In genomic region chr17:69093279-69093789, GRCh38 we compare ENCODE assay signal across 14 cellular contexts. TPM values are rescaled to one million over a fixed set of nuclear protein-coding genes. Genes with fewer than 3 reads are reported as not detected.
DNase-seq lines count a peak whose midpoint lies in the region; ATAC-seq, FAIRE-seq and TF ChIP-seq lines count a peak whose summit lies in the region.
"Had no signal": no experiment of that assay in that cellular context is flagged by ENCODE, and none has a peak within 500 bp of the region (broad histone marks: within the 10 kb centered on the region; RNA-seq: fewer than 3 reads in every experiment).

No MANE protein-coding gene starts in this region.

- no peak overlapping the region for H3K9ac ChIP-seq in smooth muscle cell (ENCODE audit: low read depth)

- H3K4me2 ChIP-seq in smooth muscle cell = no peak overlapping the region

- H3K4me3 ChIP-seq in fibroblast of pulmonary artery (replicated peaks; ENCODE audit: low read depth, low read length) (no peak overlapping the region), smooth muscle cell (no peak overlapping the region)
- H3K4me3 ChIP-seq: Peyer's patch had no signal

- peak; percentile 61 for ATAC-seq in sciatic nerve
- ATAC-seq in HG02610 (IDR thresholded peaks at IDR 0.05; ENCODE audit: unreplicated experiment) = no peak

- H4K20me1 ChIP-seq in smooth muscle cell (ENCODE audit: low read depth) = no peaks in the 10 kb centered on the region

- no peaks in the 10 kb centered on the region for H3K27me3 ChIP-seq in smooth muscle cell (ENCODE audit: low read depth)
- H3K27me3 ChIP-seq: Peyer's patch had no signal

- no peaks in the 10 kb centered on the region for H3K79me2 ChIP-seq in smooth muscle cell (ENCODE audit: low read depth)

- whole genome bisulfite sequencing in smooth muscle cell (ENCODE audit: low lambda C conversion rate) = 90% methylated on average over 8 of the region's 8 CpGs

- no peak overlapping the region for H3K27ac ChIP-seq in smooth muscle cell (ENCODE audit: low read depth)
- H3K27ac ChIP-seq: Peyer's patch had no signal

- no peaks in the 10 kb centered on the region for H3K36me3 ChIP-seq in smooth muscle cell (ENCODE audit: low read depth)
- H3K36me3 ChIP-seq: Peyer's patch had no signal

- intact Hi-C loops in sciatic nerve (cut with DNase I) = no loop called here

- H3K9me3 ChIP-seq in smooth muscle cell (replicated peaks; ENCODE audit: low read depth) = no peaks in the 10 kb centered on the region
- H3K9me3 ChIP-seq: Peyer's patch had no signal

- DNase-seq in GM19239 (ENCODE audit: insufficient read length, low spot score) (no peak), NAMALWA (ENCODE audit: low spot score) (peak; percentile 21), fibroblast of pulmonary artery (ENCODE audit: low read depth) (peak; percentile 63), sciatic nerve (ENCODE audit: low spot score) (no peak), DMS53 (lab: John Stamatoyannopoulos, UW) (no peak), smooth muscle cell (lab: John Stamatoyannopoulos, UW; ENCODE audit: unreplicated experiment) (no peak), kidney glomerular epithelial cell (lab: John Stamatoyannopoulos, UW) (no peak)
- DNase-seq: activated T-cell treated with anti-CD3 and anti-CD28 coated beads for 4 hours, anterior cingulate cortex, DMS153, Peyer's patch had no signal

- H2AFZ ChIP-seq in smooth muscle cell (ENCODE audit: low read depth) = no peak overlapping the region

- FAIRE-seq in GM19239 (lab: Jason Lieb, UNC) = peak; percentile 83
- FAIRE-seq: GM12892, HTR-8/SVneo had no signal

- H3F3A ChIP-seq in smooth muscle cell (ENCODE audit: low read depth) = no peaks in the 10 kb centered on the region

- no peaks in the 10 kb centered on the region for H3K4me1 ChIP-seq in smooth muscle cell (ENCODE audit: low read depth)
- H3K4me1 ChIP-seq: Peyer's patch had no signal

- TF ChIP-seq CTCF in fibroblast of pulmonary artery (IDR thresholded peaks at IDR 0.05; ENCODE audit: low read length, missing control alignments) (no peak), smooth muscle cell (IDR thresholded peaks at IDR 0.05; ENCODE audit: borderline replicate concordance, insufficient read depth, poor library complexity, severe bottlenecking) (no peak)

RNA-seq across cellular contexts. Expression of gene ABCA9, which starts 32.6 kb away (rescaled TPM):
- 118 TPM for total RNA-seq in sciatic nerve
- 0.18 TPM in 1 of 2 replicates, not detected in the other for total RNA-seq in smooth muscle cell
- not detected in 2 replicates for polyA plus RNA-seq in smooth muscle cell

RNA-seq across cellular contexts. Expression of gene ABCA6, which starts 48.4 kb away (rescaled TPM):
- total RNA-seq in sciatic nerve (225 TPM), smooth muscle cell (0.04 TPM in 1 of 2 replicates, not detected in the other)
- not detected in 2 replicates for polyA plus RNA-seq in smooth muscle cell

Comparison
In these comparisons a context has a peak if more than half of its experiments do, and no peak if none do; other contexts are left out.
1. DNase-seq: peak in NAMALWA (single experiment) and fibroblast of pulmonary artery (single experiment); none in GM19239 (single experiment), sciatic nerve (single experiment), DMS53 (single experiment), smooth muscle cell (single experiment) and kidney glomerular epithelial cell (single experiment).
2. RNA of gene ABCA9, which starts 32.6 kb away (total RNA-seq): 118 TPM in sciatic nerve (single experiment); 0.18 TPM in smooth muscle cell; every median in the first group is over 100 times any median in the second.
3. RNA of gene ABCA6, which starts 48.4 kb away (total RNA-seq): 225 TPM in sciatic nerve (single experiment); 0.04 TPM in smooth muscle cell; every median in the first group is over 100 times any median in the second.